In genomic region chr16:89431158-89431584, GRCh38 we compare ENCODE assay signal across 11 cellular contexts. TPM values are rescaled to one million over a fixed set of nuclear protein-coding genes. Genes with fewer than 3 reads are reported as not detected.
A peak's percentile ranks its signal among the peaks of the same experiment; 100 is the strongest.
DNase-seq lines count a peak whose midpoint lies in the region; ATAC-seq and TF ChIP-seq lines count a peak whose summit lies in the region.
"Had no signal": no experiment of that assay in that cellular context is flagged by ENCODE, and none has a peak within 500 bp of the region (broad histone marks: within the 10 kb centered on the region; RNA-seq: fewer than 3 reads in every experiment).

No MANE protein-coding gene starts in this region.

- DNase-seq in AG10803 (ENCODE audit: low read depth) = peak; percentile 86
- DNase-seq in epithelial cell of esophagus (ENCODE audit: low read depth) = peak; percentile 69
- DNase-seq in mucosa of gallbladder (ENCODE audit: low spot score) = peak; percentile 54
- DNase-seq in stimulated activated CD8-positive, alpha-beta memory T cell treated with anti-CD3 and anti-CD28 coated beads, Interleukin-4, amount 100 ng/mL, for 48 hours = no peak
- DNase-seq in foreskin melanocyte = no peak
- DNase-seq in activated naive CD4-positive, alpha-beta T cell treated with anti-CD3 and anti-CD28 coated beads, Interleukin-2, amount 50 U/mL, for 16 hours = no peak
- DNase-seq: dermis blood vessel endothelial cell; GF-D8; stimulated activated CD4-positive, alpha-beta T cell treated with anti-CD3 and anti-CD28 coated beads, Interleukin-15, amount 100 ng/mL, for 24 hours had no signal

- peak overlapping the region; percentile 23 for H3K4me3 ChIP-seq in AG10803 (ENCODE audit: low read length)
- no peak overlapping the region for H3K4me3 ChIP-seq in HEK293 (ENCODE audit: low read depth, low read length)
- H3K4me3 ChIP-seq in epithelial cell of esophagus (ENCODE audit: low read length) = no peak overlapping the region

- peaks cover 2% of the 10 kb centered on the region; the same call in 1 of the 2 replicates for H3K4me1 ChIP-seq in HEK293 (ENCODE audit: control insufficient read depth, insufficient read depth, low read length)

- TF ChIP-seq CTCF in AG10803 (conservative IDR thresholded peaks at IDR 0.05; ENCODE audit: low read length) = no peak
- TF ChIP-seq CTCF in HEK293 (tag by site-specific recombination; IDR thresholded peaks at IDR 0.05) = no peak
- no peak for TF ChIP-seq CTCF in epithelial cell of esophagus (IDR thresholded peaks at IDR 0.05; ENCODE audit: insufficient read depth, low read depth, low read length, missing control alignments)

- CTCF ChIA-PET in HEK293 (lab: Yijun Ruan, JAX) = interaction anchor here (0.9 kb wide), 1 partner anchor 8 kb away, joined by 3 read pairs; no protein-coding TSS in a partner anchor

- H3K27ac ChIP-seq in HEK293 (ENCODE audit: extremely low read depth, low read depth, low read length) = 0 out of 2 replicates have a peak overlapping the region, but pooled peaks have one; percentile 14

- POLR2A ChIA-PET in HEK293 (lab: Yijun Ruan, JAX) = no interaction called here

- H3K9me3 ChIP-seq in HEK293 (ENCODE audit: control insufficient read depth, insufficient read depth, low read depth, low read length) = no peaks in the 10 kb centered on the region

- H3K36me3 ChIP-seq in HEK293 (ENCODE audit: control insufficient read depth in 2 of 2, insufficient read depth in 1 of 2, low read length in 2 of 2) = peaks cover 0 to 15% of the 10 kb centered on the region in 2 experiments; a peak in 1 of 3 replicates

- no peak for ATAC-seq in GM18873 (IDR thresholded peaks at IDR 0.05; ENCODE audit: low FRiP score, unreplicated experiment)

TF ChIP-seq in HEK293, 187 proteins besides CTCF, POLR2A, EP300 and RAD21 (continues in another document):
- TF ChIP-seq ZSCAN23 (tag by site-specific recombination; IDR thresholded peaks at IDR 0.05) = no peak
- no peak for TF ChIP-seq ZFP37 (tag by site-specific recombination; IDR thresholded peaks at IDR 0.05)
- no peak for TF ChIP-seq ZNF585B (tag by site-specific recombination; IDR thresholded peaks at IDR 0.05)
- 0 out of 2 replicates have a peak, but pooled peaks have one; percentile 29 for TF ChIP-seq KLF17 (tag by site-specific recombination; IDR thresholded peaks at IDR 0.05)
- TF ChIP-seq ZNF621 (tag by site-specific recombination; IDR thresholded peaks at IDR 0.05) = no peak
- TF ChIP-seq ZNF626 (tag by site-specific recombination; IDR thresholded peaks at IDR 0.05) = no peak
- TF ChIP-seq PRDM4 (tag by site-specific recombination; IDR thresholded peaks at IDR 0.05) = no peak
- peak; percentile 46; the same call in 1 of the 2 replicates for TF ChIP-seq ZBTB17 (tag by site-specific recombination; IDR thresholded peaks at IDR 0.05)
- no peak for TF ChIP-seq ZNF792 (tag by site-specific recombination; IDR thresholded peaks at IDR 0.05)
- peak; percentile 66; the same call in 1 of the 2 replicates for TF ChIP-seq KLF9 (tag by site-specific recombination; IDR thresholded peaks at IDR 0.05; ENCODE audit: low read depth)
- peak; percentile 71 for TF ChIP-seq EGR2 (tag by site-specific recombination; IDR thresholded peaks at IDR 0.05; ENCODE audit: low read depth)
- no peak for TF ChIP-seq ZNF404 (tag by site-specific recombination; IDR thresholded peaks at IDR 0.05)
- TF ChIP-seq ZFHX2 (tag by site-specific recombination; conservative IDR thresholded peaks at IDR 0.05) = peak; percentile 70
- no peak for TF ChIP-seq ZNF692 (tag by site-specific recombination; IDR thresholded peaks at IDR 0.05)
- no peak for TF ChIP-seq ZNF830 (tag by site-specific recombination; IDR thresholded peaks at IDR 0.05; ENCODE audit: low read depth)
- no peak for TF ChIP-seq ELK4 (IDR thresholded peaks at IDR 0.05; ENCODE audit: borderline replicate concordance, low read depth, low read length)
- TF ChIP-seq HIC1 (tag by site-specific recombination; IDR thresholded peaks at IDR 0.05) = no peak
- TF ChIP-seq ZNF175 (tag by site-specific recombination; IDR thresholded peaks at IDR 0.05) = no peak
- peak; percentile 84 for TF ChIP-seq KLF1 (tag by site-specific recombination; IDR thresholded peaks at IDR 0.05)
- no peak for TF ChIP-seq ZNF645 (tag by site-specific recombination; IDR thresholded peaks at IDR 0.05)
- TF ChIP-seq ZNF416 (tag by site-specific recombination; IDR thresholded peaks at IDR 0.05) = no peak
- no peak for TF ChIP-seq ZNF426 (tag by site-specific recombination; IDR thresholded peaks at IDR 0.05)

RNA-seq across cellular contexts. Expression of gene ANKRD11, which starts 59.2 kb away (rescaled TPM):
- total RNA-seq in mucosa of gallbladder = 143 TPM

Comparison
In these comparisons a context has a peak if more than half of its experiments do, and no peak if none do; other contexts are left out.
1. DNase-seq: peak in AG10803 (single experiment), epithelial cell of esophagus (single experiment) and mucosa of gallbladder (single experiment); none in stimulated activated CD8-positive, alpha-beta memory T cell treated with anti-CD3 and anti-CD28 coated beads, Interleukin-4, amount 100 ng/mL, for 48 hours (single experiment), foreskin melanocyte (single experiment) and activated naive CD4-positive, alpha-beta T cell treated with anti-CD3 and anti-CD28 coated beads, Interleukin-2, amount 50 U/mL, for 16 hours (single experiment).